Comparison of ENCODE assay signal across 13 cellular contexts in genomic region chr22:19175602-19176174, GRCh38. TPM values are rescaled to one million over a fixed set of nuclear protein-coding genes. Genes with fewer than 3 reads are reported as not detected.
A peak's percentile ranks its signal among the peaks of the same experiment; 100 is the strongest.
DNase-seq lines count a peak whose midpoint lies in the region; ATAC-seq and TF ChIP-seq lines count a peak whose summit lies in the region.
"Had no signal": no experiment of that assay in that cellular context is flagged by ENCODE, and none has a peak within 500 bp of the region (broad histone marks: within the 10 kb centered on the region; RNA-seq: fewer than 3 reads in every experiment).

No MANE protein-coding gene starts in this region.

- H3K27me3 Mint-ChIP-seq in CD4-positive, alpha-beta T cell: peaks cover 2% of the 10 kb centered on the region
- peaks cover 1% of the 10 kb centered on the region for H3K27me3 Mint-ChIP-seq in activated T-helper 2 cell treated with anti-CD3 and anti-CD28 coated beads, Interferon-gamma antibody, Interleukin-2, Interleukin-4, amounts not matched to agents 10 μg/mL and 5 μg/mL and 100 μg/mL, durations not matched to agents 14 hours and 24 hours and 36 hours (ENCODE audit: low read depth)
- peaks cover 7% of the 10 kb centered on the region for H3K27me3 Mint-ChIP-seq in mesothelial cell of epicardium (ENCODE audit: low read depth)

- no peak for TF ChIP-seq CTCF in CD4-positive, alpha-beta T cell (IDR thresholded peaks at IDR 0.05)
- no peak for TF ChIP-seq CTCF in HCT116 (IDR thresholded peaks at IDR 0.05 in 2 of 3, conservative IDR thresholded peaks at IDR 0.05 in 1 of 3; ENCODE audit: borderline replicate concordance in 1 of 3, insufficient read depth in 1 of 3, low read depth in 2 of 3, low read length in 2 of 3)
- TF ChIP-seq CTCF in mesothelial cell of epicardium (IDR thresholded peaks at IDR 0.05; ENCODE audit: unreplicated experiment): no peak

- H3K4me1 Mint-ChIP-seq in CD4-positive, alpha-beta T cell (ENCODE audit: low read depth): peaks cover 29% of the 10 kb centered on the region
- peaks cover 23% of the 10 kb centered on the region for H3K4me1 Mint-ChIP-seq in activated T-helper 2 cell treated with anti-CD3 and anti-CD28 coated beads, Interferon-gamma antibody, Interleukin-2, Interleukin-4, amounts not matched to agents 10 μg/mL and 5 μg/mL and 100 μg/mL, durations not matched to agents 14 hours and 24 hours and 36 hours (ENCODE audit: low read depth)
- peaks cover 31% of the 10 kb centered on the region for H3K4me1 Mint-ChIP-seq in mesothelial cell of epicardium

- no peaks in the 10 kb centered on the region for H3K9me3 ChIP-seq in CD4-positive, alpha-beta T cell (ENCODE audit: control insufficient read depth, low read length)
- no peaks in the 10 kb centered on the region for H3K9me3 ChIP-seq in HCT116 (ENCODE audit: control insufficient read depth in 1 of 2, insufficient read depth in 1 of 2, low read depth in 1 of 2, low read length in 2 of 2)
- H3K9me3 ChIP-seq: esophagus muscularis mucosa had no signal

- H3K27ac Mint-ChIP-seq in CD4-positive, alpha-beta T cell: peak overlapping the region; percentile 44
- H3K27ac Mint-ChIP-seq in activated T-helper 2 cell treated with anti-CD3 and anti-CD28 coated beads, Interferon-gamma antibody, Interleukin-2, Interleukin-4, amounts not matched to agents 10 μg/mL and 5 μg/mL and 100 μg/mL, durations not matched to agents 14 hours and 24 hours and 36 hours: no peak overlapping the region
- peak overlapping the region; percentile 53 for H3K27ac Mint-ChIP-seq in mesothelial cell of epicardium

- POLR2A ChIA-PET in CD4-positive, alpha-beta T cell (lab: Charles Lee): interaction anchor here (0.5 kb wide), 1 partner anchor 282 kb away, joined by 3 read pairs; no protein-coding TSS in a partner anchor
- POLR2A ChIA-PET in HCT116 (lab: Charles Lee): no interaction called here

- RAD21 ChIA-PET in HCT116 (lab: Charles Lee; ENCODE audit: low non-redundant PET in 1 of 2, low total read pairs in 2 of 2, uncharacterized antibody in 2 of 2, unreplicated experiment in 2 of 2): no interaction called here

- H3K79me2 ChIP-seq in HCT116 (ENCODE audit: insufficient read depth, low read length): peaks cover 62% of the 10 kb centered on the region

- CTCF ChIA-PET in CD4-positive, alpha-beta T cell (lab: Charles Lee): no interaction called here
- CTCF ChIA-PET in HCT116 (lab: Charles Lee): no interaction called here

- DNase-seq in CD4-positive, alpha-beta T cell: no peak
- DNase-seq in HCT116 (ENCODE audit: low read depth, low spot score) (no peak), mesothelial cell of epicardium (ENCODE audit: low spot score in 2 of 2, unreplicated experiment in 2 of 2) (peak in 1 of 2 experiments; percentile 15), SIG-M5 (lab: John Stamatoyannopoulos, UW) (no peak), HCEC 1CT (no peak)
- no peak for DNase-seq in activated T-helper 2 cell treated with anti-CD3 and anti-CD28 coated beads, Interferon-gamma antibody, Interleukin-2, Interleukin-4, amounts not matched to agents 10 μg/mL and 5 μg/mL and 100 μg/mL, durations not matched to agents 14 hours and 24 hours and 36 hours (ENCODE audit: low spot score)
- DNase-seq: COR-L47, NCI-H510A treated with DMSO at 0.1 percent for 48 hours, SW 1271 had no signal

- no peaks in the 10 kb centered on the region for H3K9me3 Mint-ChIP-seq in CD4-positive, alpha-beta T cell
- no peaks in the 10 kb centered on the region for H3K9me3 Mint-ChIP-seq in activated T-helper 2 cell treated with anti-CD3 and anti-CD28 coated beads, Interferon-gamma antibody, Interleukin-2, Interleukin-4, amounts not matched to agents 10 μg/mL and 5 μg/mL and 100 μg/mL, durations not matched to agents 14 hours and 24 hours and 36 hours
- no peaks in the 10 kb centered on the region for H3K9me3 Mint-ChIP-seq in mesothelial cell of epicardium

- no peak overlapping the region for H2AFZ ChIP-seq in HCT116 (ENCODE audit: low read depth, low read length, poor library complexity, severe bottlenecking)

- peak; percentile 23 for TF ChIP-seq POLR2A in HCT116 (IDR thresholded peaks at IDR 0.05; ENCODE audit: borderline replicate concordance, extremely low read depth, insufficient read depth, insufficient read length)

- H3K9ac ChIP-seq in HCT116 (ENCODE audit: low read length): no peak overlapping the region

- no peaks in the 10 kb centered on the region for H3K9me2 ChIP-seq in HCT116 (ENCODE audit: insufficient read depth)

- no peak overlapping the region for H3K27ac ChIP-seq in CD4-positive, alpha-beta T cell (ENCODE audit: low read depth, low read length)
- H3K27ac ChIP-seq in HCT116 (ENCODE audit: low read depth, low read length): peak overlapping the region; percentile 88

- H3K4me2 ChIP-seq in HCT116 (ENCODE audit: low read length): peak overlapping the region; percentile 95; the same call in 1 of the 2 replicates

- peaks cover 8% of the 10 kb centered on the region for H3K36me3 Mint-ChIP-seq in CD4-positive, alpha-beta T cell (ENCODE audit: low read depth)
- H3K36me3 Mint-ChIP-seq in activated T-helper 2 cell treated with anti-CD3 and anti-CD28 coated beads, Interferon-gamma antibody, Interleukin-2, Interleukin-4, amounts not matched to agents 10 μg/mL and 5 μg/mL and 100 μg/mL, durations not matched to agents 14 hours and 24 hours and 36 hours (ENCODE audit: low read depth): peaks cover 17% of the 10 kb centered on the region
- no peaks in the 10 kb centered on the region for H3K36me3 Mint-ChIP-seq in mesothelial cell of epicardium

- H4K20me1 ChIP-seq in HCT116 (ENCODE audit: insufficient read depth): no peaks in the 10 kb centered on the region

- no peak overlapping the region for H3K4me3 ChIP-seq in HCT116 (replicated peaks in 1 of 2; ENCODE audit: low read depth in 1 of 2, low read length in 2 of 2)
- H3K4me3 ChIP-seq: esophagus muscularis mucosa had no signal

- no peak for ATAC-seq in CD4-positive, alpha-beta T cell (ENCODE audit: poor library complexity)
- ATAC-seq in HCT116 (no peak), GM18517 (IDR thresholded peaks at IDR 0.05; ENCODE audit: unreplicated experiment) (no peak), HG03521 (IDR thresholded peaks at IDR 0.05; ENCODE audit: unreplicated experiment) (no peak)

- peak overlapping the region; percentile 81 for H3K4me3 Mint-ChIP-seq in CD4-positive, alpha-beta T cell
- peak overlapping the region; percentile 49 for H3K4me3 Mint-ChIP-seq in activated T-helper 2 cell treated with anti-CD3 and anti-CD28 coated beads, Interferon-gamma antibody, Interleukin-2, Interleukin-4, amounts not matched to agents 10 μg/mL and 5 μg/mL and 100 μg/mL, durations not matched to agents 14 hours and 24 hours and 36 hours (ENCODE audit: low read depth)
- peak overlapping the region; percentile 47 for H3K4me3 Mint-ChIP-seq in mesothelial cell of epicardium

- peaks cover 11 to 67% of the 10 kb centered on the region in 2 experiments for H3K4me1 ChIP-seq in HCT116 (ENCODE audit: control insufficient read depth in 1 of 2, insufficient read depth in 2 of 2, low read length in 2 of 2)

- H3K27me3 ChIP-seq in CD4-positive, alpha-beta T cell (ENCODE audit: control insufficient read depth, insufficient read depth, low read length): no peaks in the 10 kb centered on the region
- no peaks in the 10 kb centered on the region for H3K27me3 ChIP-seq in HCT116 (ENCODE audit: insufficient read depth, low read length)
- H3K27me3 ChIP-seq: esophagus muscularis mucosa had no signal

- BruUV-seq in HCT116 (replicated peaks; lab: Mats Ljungman, UMichigan): no TSS peak

- no peaks in the 10 kb centered on the region for H3K36me3 ChIP-seq in HCT116 (ENCODE audit: control insufficient read depth in 1 of 2, insufficient read depth in 2 of 2, low read length in 2 of 2)

- no peak for TF ChIP-seq RAD21 in HCT116 (IDR thresholded peaks at IDR 0.05; ENCODE audit: low read depth)

- intact Hi-C loops in CD4-positive, alpha-beta T cell (cut with DNase I, micrococcal nuclease): loop anchor here (5.0 kb wide), 3 partner anchors 68 to 942 kb away; partner anchors contain the start of genes CDC45 (in 1 of the 2), RANBP1 (in 1 of the 2), TRMT2A (in 1 of the 2) and UFD1 (in 1 of the 2)
- intact Hi-C loops in HCT116 (cut with micrococcal nuclease): no loop called here
- intact Hi-C loops in activated T-helper 2 cell treated with anti-CD3 and anti-CD28 coated beads, Interferon-gamma antibody, Interleukin-2, Interleukin-4, amounts not matched to agents 10 μg/mL and 5 μg/mL and 100 μg/mL, durations not matched to agents 14 hours and 24 hours and 36 hours (cut with micrococcal nuclease): no loop called here

RNA-seq across cellular contexts. Expression of gene SLC25A1, which starts 2.8 kb away (rescaled TPM):
- total RNA-seq in CD4-positive, alpha-beta T cell: 10 to 100 TPM; 17.6 to 18.0 TPM
- total RNA-seq in HCT116 (2021; ENCODE audit: unreplicated experiment) (146 TPM), mesothelial cell of epicardium (73.6 to 76.3 TPM (median 74.0 TPM) in 3 replicates)
- 130 and 133 TPM in 2 replicates for polyA plus RNA-seq in HCT116 (2012)
- total RNA-seq in activated T-helper 2 cell treated with anti-CD3 and anti-CD28 coated beads, Interferon-gamma antibody, Interleukin-2, Interleukin-4, amounts not matched to agents 10 μg/mL and 5 μg/mL and 100 μg/mL, durations not matched to agents 14 hours and 24 hours and 36 hours: 52.0 and 53.1 TPM in 2 replicates

RNA-seq across cellular contexts. Expression of gene GSC2, which starts 25.6 kb away (rescaled TPM):
- total RNA-seq in CD4-positive, alpha-beta T cell: not detected
- total RNA-seq in HCT116 (2021; ENCODE audit: unreplicated experiment) (not detected), mesothelial cell of epicardium (not detected in 3 replicates)
- not detected in 2 replicates for polyA plus RNA-seq in HCT116 (2012)
- not detected in 2 replicates for total RNA-seq in activated T-helper 2 cell treated with anti-CD3 and anti-CD28 coated beads, Interferon-gamma antibody, Interleukin-2, Interleukin-4, amounts not matched to agents 10 μg/mL and 5 μg/mL and 100 μg/mL, durations not matched to agents 14 hours and 24 hours and 36 hours
- total RNA-seq: esophagus muscularis mucosa, urinary bladder had no signal
- polyA plus RNA-seq: urinary bladder had no signal

RNA-seq across cellular contexts. Expression of gene ESS2, which starts 31.2 kb away (rescaled TPM):
- 10 to 100 TPM; 56.1 to 58.0 TPM for total RNA-seq in CD4-positive, alpha-beta T cell
- total RNA-seq in HCT116 (2021; ENCODE audit: unreplicated experiment): 17.7 TPM
- polyA plus RNA-seq in HCT116 (2012): 11.4 and 13.6 TPM in 2 replicates
- total RNA-seq in activated T-helper 2 cell treated with anti-CD3 and anti-CD28 coated beads, Interferon-gamma antibody, Interleukin-2, Interleukin-4, amounts not matched to agents 10 μg/mL and 5 μg/mL and 100 μg/mL, durations not matched to agents 14 hours and 24 hours and 36 hours: 19.4 and 20.3 TPM in 2 replicates
- 17.3 to 18.5 TPM (median 18.1 TPM) in 3 replicates for total RNA-seq in mesothelial cell of epicardium

RNA-seq across cellular contexts. Expression of gene TSSK2, which starts 44.6 kb away (rescaled TPM):
- total RNA-seq in CD4-positive, alpha-beta T cell: under 1 TPM in 1 of 2 experiments, not detected in 1; 0.31 TPM
- total RNA-seq in HCT116 (2021; ENCODE audit: unreplicated experiment) (not detected), mesothelial cell of epicardium (not detected in 3 replicates)
- not detected in 2 replicates for polyA plus RNA-seq in HCT116 (2012)
- total RNA-seq in activated T-helper 2 cell treated with anti-CD3 and anti-CD28 coated beads, Interferon-gamma antibody, Interleukin-2, Interleukin-4, amounts not matched to agents 10 μg/mL and 5 μg/mL and 100 μg/mL, durations not matched to agents 14 hours and 24 hours and 36 hours: not detected in 2 replicates
- total RNA-seq: esophagus muscularis mucosa, urinary bladder had no signal

RNA-seq across cellular contexts. Expression of gene DGCR2, which starts 53.5 kb away (rescaled TPM):
- total RNA-seq in CD4-positive, alpha-beta T cell: 10 to 100 TPM; 31.9 to 35.5 TPM
- total RNA-seq in HCT116 (2021; ENCODE audit: unreplicated experiment) (42.9 TPM), mesothelial cell of epicardium (77.3 to 78.9 TPM (median 78.3 TPM) in 3 replicates)
- polyA plus RNA-seq in HCT116 (2012): 39.2 and 48.9 TPM in 2 replicates
- 20.8 and 22.5 TPM in 2 replicates for total RNA-seq in activated T-helper 2 cell treated with anti-CD3 and anti-CD28 coated beads, Interferon-gamma antibody, Interleukin-2, Interleukin-4, amounts not matched to agents 10 μg/mL and 5 μg/mL and 100 μg/mL, durations not matched to agents 14 hours and 24 hours and 36 hours

Comparison
In these comparisons a context has a peak if more than half of its experiments do, and no peak if none do; other contexts are left out.
1. intact Hi-C loops: an anchor here in CD4-positive, alpha-beta T cell (5.0 kb wide); none called in HCT116 and activated T-helper 2 cell treated with anti-CD3 and anti-CD28 coated beads, Interferon-gamma antibody, Interleukin-2, Interleukin-4, amounts not matched to agents 10 μg/mL and 5 μg/mL and 100 μg/mL, durations not matched to agents 14 hours and 24 hours and 36 hours.